In genomic region chr6:150491131-150491795, GRCh38 we compare ENCODE assay signal across 8 cellular contexts.
A peak's percentile ranks its signal among the peaks of the same experiment; 100 is the strongest.
DNase-seq lines count a peak whose midpoint lies in the region; ATAC-seq and TF ChIP-seq lines count a peak whose summit lies in the region.

No MANE protein-coding gene starts in this region.

- H3K27me3 ChIP-seq in brain microvascular endothelial cell (replicated peaks) (no peaks in the 10 kb centered on the region), Caco-2 (replicated peaks; ENCODE audit: control insufficient read depth, insufficient read depth, low read length) (no peaks in the 10 kb centered on the region)

- H3K27ac Mint-ChIP-seq in Caco-2 (ENCODE audit: unreplicated experiment), result no peak overlapping the region

- POLR2A ChIA-PET in Caco-2 (lab: Charles Lee), result no interaction called here

- intact Hi-C loops in Caco-2 (cut with micrococcal nuclease; ENCODE audit: unreplicated experiment), result no loop called here

- no TSS peak for BruUV-seq in Caco-2 (replicated peaks; lab: Mats Ljungman, UMichigan)

- no peak overlapping the region for H3K27ac ChIP-seq in brain microvascular endothelial cell

- H3K4me3 ChIP-seq in AG10803 (ENCODE audit: low read length), result no peak overlapping the region
- no peak overlapping the region for H3K4me3 ChIP-seq in brain microvascular endothelial cell (ENCODE audit: low read depth, low read length)
- no peak overlapping the region for H3K4me3 ChIP-seq in Caco-2 (ENCODE audit: low read depth, low read length)

- no peak for TF ChIP-seq CTCF in AG10803 (conservative IDR thresholded peaks at IDR 0.05; ENCODE audit: low read length)
- no peak for TF ChIP-seq CTCF in brain microvascular endothelial cell (IDR thresholded peaks at IDR 0.05; ENCODE audit: low read depth, low read length, missing control alignments)
- no peak for TF ChIP-seq CTCF in Caco-2 (IDR thresholded peaks at IDR 0.05; ENCODE audit: insufficient read depth in 1 of 2, low read depth in 1 of 2, low read length in 1 of 2, severe bottlenecking in 1 of 2, unreplicated experiment in 1 of 2)

- H3K27me3 Mint-ChIP-seq in Caco-2 (ENCODE audit: insufficient read depth, unreplicated experiment), result no peaks in the 10 kb centered on the region

- H3K36me3 ChIP-seq in brain microvascular endothelial cell (replicated peaks) (no peaks in the 10 kb centered on the region), Caco-2 (ENCODE audit: control insufficient read depth, insufficient read depth, low read length) (no peaks in the 10 kb centered on the region)

- DNase-seq in AG10803 (ENCODE audit: low read depth) (peak; percentile 27), brain microvascular endothelial cell (peak; percentile 40), EL (no peak), NCI-H2171 treated with DMSO at 0.1 percent for 48 hours (lab: John Stamatoyannopoulos, UW) (no peak), Caco-2 (no peak), NCI-H1092 (lab: John Stamatoyannopoulos, UW) (no peak)

- no peaks in the 10 kb centered on the region for H3K4me1 Mint-ChIP-seq in Caco-2 (ENCODE audit: low read depth, unreplicated experiment)

- ATAC-seq in GM19438 (IDR thresholded peaks at IDR 0.05; ENCODE audit: low read depth, unreplicated experiment) (peak; percentile 96), HG03442 (IDR thresholded peaks at IDR 0.05; ENCODE audit: unreplicated experiment) (peak; percentile 86)

- H3K9me3 ChIP-seq in Caco-2, result 0 out of 2 replicates have a peak, but pooled peaks cover 3% of the 10 kb centered on the region

- in situ Hi-C loops in brain microvascular endothelial cell (cut with HindIII; ENCODE audit: low pct_ligation_motif_present, low sequenced_read_pairs), result no loop called here

- H3K36me3 Mint-ChIP-seq in Caco-2 (ENCODE audit: insufficient read depth, unreplicated experiment), result no peaks in the 10 kb centered on the region

- H3K4me3 Mint-ChIP-seq in Caco-2 (ENCODE audit: unreplicated experiment), result no peak overlapping the region

- H3K9me3 Mint-ChIP-seq in Caco-2 (ENCODE audit: unreplicated experiment), result peaks cover 12% of the 10 kb centered on the region

- peaks cover 22% of the 10 kb centered on the region for H3K4me1 ChIP-seq in Caco-2

- CTCF ChIA-PET in Caco-2 (lab: Charles Lee), result interaction anchor here (0.6 to 1.6 kb wide), 2 partner anchors 109 to 727 kb away, joined by 3 to 4 read pairs; no protein-coding TSS in a partner anchor

Comparison
In these comparisons a context has a peak if more than half of its experiments do, and no peak if none do; other contexts are left out.
1. DNase-seq: peak in AG10803 (single experiment) and brain microvascular endothelial cell (single experiment); none in EL (single experiment), NCI-H2171 treated with DMSO at 0.1 percent for 48 hours (single experiment), Caco-2 (0 of 2) and NCI-H1092 (single experiment).